Comparison of ENCODE assay signal across 23 cellular contexts in genomic region chr7:23909426-23909825, GRCh38.
"Had no signal": no experiment of that assay in that cellular context is flagged by ENCODE, and none has a peak within 500 bp of the region (broad histone marks: within the 10 kb centered on the region; RNA-seq: fewer than 3 reads in every experiment).

No MANE protein-coding gene starts in this region.

- H3K36me3 ChIP-seq: colonic mucosa, esophagus muscularis mucosa, esophagus squamous epithelium, gastrocnemius medialis, gastroesophageal sphincter, heart left ventricle, heart right ventricle had no signal

- DNase-seq: colonic mucosa; cortex of kidney; dermis blood vessel endothelial cell; dorsolateral prefrontal cortex; effector CD4-positive, alpha-beta T cell; effector CD8-positive, alpha-beta T cell; effector memory CD4-positive, alpha-beta T cell; effector memory CD8-positive, alpha-beta T cell; endodermal cell; erythroblast; esophagus squamous epithelium; foreskin fibroblast; foreskin keratinocyte; foreskin melanocyte; gastrocnemius medialis; glutamatergic neuron; head of caudate nucleus; heart left ventricle; heart right ventricle had no signal

- H3K9me3 ChIP-seq: colonic mucosa, esophagus muscularis mucosa, esophagus squamous epithelium, gastrocnemius medialis, gastroesophageal sphincter, heart left ventricle, heart right ventricle had no signal

- H3K4me1 ChIP-seq: colonic mucosa, esophagus muscularis mucosa, esophagus squamous epithelium, gastrocnemius medialis, gastroesophageal sphincter, heart left ventricle, heart right ventricle had no signal

- H3K27ac ChIP-seq: colonic mucosa, coronary artery, dorsolateral prefrontal cortex, epithelial cell of prostate, esophagus muscularis mucosa, esophagus squamous epithelium, foreskin keratinocyte, gastrocnemius medialis, gastroesophageal sphincter, heart left ventricle, heart right ventricle had no signal

- H3K27me3 ChIP-seq: colonic mucosa, esophagus muscularis mucosa, esophagus squamous epithelium, foreskin keratinocyte, gastrocnemius medialis, gastroesophageal sphincter, heart left ventricle, heart right ventricle had no signal

- H3K4me3 ChIP-seq: colonic mucosa, coronary artery, dorsolateral prefrontal cortex, esophagus muscularis mucosa, esophagus squamous epithelium, gastrocnemius medialis, gastroesophageal sphincter, heart left ventricle, heart right ventricle had no signal
